Comparison of ENCODE assay signal across 12 cellular contexts in genomic region chr13:98370806-98371553, GRCh38.
DNase-seq lines count a peak whose midpoint lies in the region; ATAC-seq and TF ChIP-seq lines count a peak whose summit lies in the region.
"Had no signal": no experiment of that assay in that cellular context is flagged by ENCODE, and none has a peak within 500 bp of the region (broad histone marks: within the 10 kb centered on the region; RNA-seq: fewer than 3 reads in every experiment).

No MANE protein-coding gene starts in this region.

- TF ChIP-seq CTCF in WTC11 (IDR thresholded peaks at IDR 0.05) (no peak), gastroesophageal sphincter (IDR thresholded peaks at IDR 0.05) (no peak), prostate gland (IDR thresholded peaks at IDR 0.05) (no peak)

- H3K36me3 Mint-ChIP-seq in WTC11 = peaks cover 39% of the 10 kb centered on the region
- H3K36me3 Mint-ChIP-seq: activated naive CD4-positive, alpha-beta T cell treated with anti-CD3 and anti-CD28 coated beads, Interleukin-2, amount 50 U/mL, for 72 hours had no signal

- CTCF ChIA-PET in WTC11 (lab: Charles Lee) = interaction anchor here (0.7 to 2.1 kb wide), 4 partner anchors 21 to 337 kb away, joined by 3 to 8 read pairs (median 7); no protein-coding TSS in a partner anchor

- H3K27ac ChIP-seq in gastroesophageal sphincter (peak overlapping the region in 1 of 4 donors; percentile 46), prostate gland (no peak overlapping the region)

- no peaks in the 10 kb centered on the region for H3K27me3 Mint-ChIP-seq in WTC11 (ENCODE audit: low read depth)

- no peak overlapping the region for H3K4me3 Mint-ChIP-seq in WTC11
- H3K4me3 Mint-ChIP-seq: memory B cell had no signal

- 31% methylated on average over 13 of the region's 16 CpGs; no CpG with 5 or more reads in 1 of the 2 donors for WGBS in gastroesophageal sphincter (ENCODE audit: low coverage in 1 of 2), 2 donors
- 38% methylated on average over 16 of the region's 16 CpGs for WGBS in prostate gland

- H3K4me3 ChIP-seq in gastroesophageal sphincter (no peak overlapping the region), prostate gland (no peak overlapping the region)
- H3K4me3 ChIP-seq: esophagus muscularis mucosa had no signal

- H3K27ac Mint-ChIP-seq in WTC11 = peak overlapping the region; percentile 11; the same call in 1 of the 2 replicates
- H3K27ac Mint-ChIP-seq: memory B cell had no signal

- POLR2A ChIA-PET in WTC11 (lab: Charles Lee) = no interaction called here

- H3K4me1 Mint-ChIP-seq in WTC11 = peaks cover 30% of the 10 kb centered on the region
- H3K4me1 Mint-ChIP-seq: memory B cell had no signal

- peaks cover 0 to 12% of the 10 kb centered on the region in 2 donors for H3K36me3 ChIP-seq in gastroesophageal sphincter
- H3K36me3 ChIP-seq in prostate gland = no peaks in the 10 kb centered on the region

- no peak for TF ChIP-seq EP300 in gastroesophageal sphincter (IDR thresholded peaks at IDR 0.05)

- H3K4me1 ChIP-seq in gastroesophageal sphincter (peaks cover 0 to 14% (median 5%) of the 10 kb centered on the region in 3 donors), prostate gland (replicated peaks) (no peaks in the 10 kb centered on the region)

- no peaks in the 10 kb centered on the region for H3K27me3 ChIP-seq in gastroesophageal sphincter
- H3K27me3 ChIP-seq in prostate gland (replicated peaks; ENCODE audit: insufficient read depth) = no peaks in the 10 kb centered on the region
- H3K27me3 ChIP-seq: esophagus muscularis mucosa had no signal

- H3K9me3 ChIP-seq in gastroesophageal sphincter = peaks cover 0 to 8% (median 0%) of the 10 kb centered on the region in 3 donors
- no peaks in the 10 kb centered on the region for H3K9me3 ChIP-seq in prostate gland

- TF ChIP-seq POLR2A in gastroesophageal sphincter (IDR thresholded peaks at IDR 0.05) (no peak), prostate gland (IDR thresholded peaks at IDR 0.05) (no peak)

- intact Hi-C loops in prostate gland (cut with DNase I) = no loop called here

- ATAC-seq in WTC11 = peak; percentile 23
- peak; percentile 62 for ATAC-seq in gastroesophageal sphincter
- no peak for ATAC-seq in HG02973 (IDR thresholded peaks at IDR 0.05; ENCODE audit: unreplicated experiment)
- ATAC-seq in GM18520 (IDR thresholded peaks at IDR 0.05; ENCODE audit: unreplicated experiment) = no peak
- ATAC-seq in SK-N-SH treated with all-trans-retinoic acid at 6 μM for 48 hours = no peak
- no peak for ATAC-seq in GM21381 (IDR thresholded peaks at IDR 0.05; ENCODE audit: unreplicated experiment)
- ATAC-seq: activated naive CD4-positive, alpha-beta T cell treated with anti-CD3 and anti-CD28 coated beads, Interleukin-2, amount 50 U/mL, for 72 hours had no signal

- H3K9me3 Mint-ChIP-seq in WTC11 = peaks cover 24% of the 10 kb centered on the region
- H3K9me3 Mint-ChIP-seq: memory B cell had no signal

- DNase-seq in DMS79 treated with DMSO at 0.1 percent for 48 hours (lab: John Stamatoyannopoulos, UW) (peak; percentile 92), WTC11 (ENCODE audit: low spot score) (no peak), prostate gland (ENCODE audit: low spot score) (peak; percentile 58)
- DNase-seq: NCI-H1694 had no signal

TF ChIP-seq in WTC11, 78 proteins besides CTCF, POLR2A, EP300 and RAD21 (continues in another document):
- no peak for TF ChIP-seq FOXP1 (CRISPR knock-in tag; IDR thresholded peaks at IDR 0.05; ENCODE audit: borderline replicate concordance)
- no peak for TF ChIP-seq E2F4 (CRISPR knock-in tag; IDR thresholded peaks at IDR 0.05; ENCODE audit: borderline replicate concordance, low read depth)
- TF ChIP-seq ETV6 (CRISPR knock-in tag; IDR thresholded peaks at IDR 0.05) = no peak
- no peak for TF ChIP-seq FOXJ3 (CRISPR knock-in tag; IDR thresholded peaks at IDR 0.05; ENCODE audit: borderline replicate concordance)
- no peak for TF ChIP-seq ZNF121 (CRISPR knock-in tag; IDR thresholded peaks at IDR 0.05)
- no peak for TF ChIP-seq USF2 (CRISPR knock-in tag; IDR thresholded peaks at IDR 0.05)
- TF ChIP-seq, protein P1, sequence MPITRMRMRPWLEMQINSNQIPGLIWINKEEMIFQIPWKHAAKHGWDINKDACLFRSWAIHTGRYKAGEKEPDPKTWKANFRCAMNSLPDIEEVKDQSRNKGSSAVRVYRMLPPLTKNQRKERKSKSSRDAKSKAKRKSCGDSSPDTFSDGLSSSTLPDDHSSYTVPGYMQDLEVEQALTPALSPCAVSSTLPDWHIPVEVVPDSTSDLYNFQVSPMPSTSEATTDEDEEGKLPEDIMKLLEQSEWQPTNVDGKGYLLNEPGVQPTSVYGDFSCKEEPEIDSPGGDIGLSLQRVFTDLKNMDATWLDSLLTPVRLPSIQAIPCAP (CRISPR knock-in tag; IDR thresholded peaks at IDR 0.05) = no peak
- TF ChIP-seq FOXK1 (CRISPR knock-in tag; IDR thresholded peaks at IDR 0.05) = no peak
- no peak for TF ChIP-seq ZNF219 (CRISPR knock-in tag; IDR thresholded peaks at IDR 0.05; ENCODE audit: borderline replicate concordance)

TF ChIP-seq in SK-N-SH treated with all-trans-retinoic acid at 6 μM for 48 hours, 23 proteins besides CTCF, POLR2A, EP300 and RAD21:
- TF ChIP-seq ISL1 (CRISPR knock-in tag; IDR thresholded peaks at IDR 0.05) (no peak), RARB (CRISPR knock-in tag; IDR thresholded peaks at IDR 0.05) (no peak), ZC3H10 (CRISPR knock-in tag; IDR thresholded peaks at IDR 0.05) (no peak), GLIS3 (CRISPR knock-in tag; IDR thresholded peaks at IDR 0.05) (no peak), ZNF8 (CRISPR knock-in tag; IDR thresholded peaks at IDR 0.05) (no peak), ZNF565 (CRISPR knock-in tag; conservative IDR thresholded peaks at IDR 0.05; ENCODE audit: low read depth) (no peak), ESRRG (CRISPR knock-in tag; IDR thresholded peaks at IDR 0.05) (no peak), OSR1 (CRISPR knock-in tag; IDR thresholded peaks at IDR 0.05) (no peak), ZFP3 (CRISPR knock-in tag; IDR thresholded peaks at IDR 0.05) (no peak), TOX (CRISPR knock-in tag; IDR thresholded peaks at IDR 0.05; ENCODE audit: borderline replicate concordance) (no peak), BACH2 (CRISPR knock-in tag; IDR thresholded peaks at IDR 0.05; ENCODE audit: borderline replicate concordance) (no peak), SNAI2 (CRISPR knock-in tag; IDR thresholded peaks at IDR 0.05) (no peak), PPARA (CRISPR knock-in tag; IDR thresholded peaks at IDR 0.05; ENCODE audit: borderline replicate concordance) (no peak), ZNF70 (CRISPR knock-in tag; IDR thresholded peaks at IDR 0.05) (no peak)
- TF ChIP-seq, protein P2, sequence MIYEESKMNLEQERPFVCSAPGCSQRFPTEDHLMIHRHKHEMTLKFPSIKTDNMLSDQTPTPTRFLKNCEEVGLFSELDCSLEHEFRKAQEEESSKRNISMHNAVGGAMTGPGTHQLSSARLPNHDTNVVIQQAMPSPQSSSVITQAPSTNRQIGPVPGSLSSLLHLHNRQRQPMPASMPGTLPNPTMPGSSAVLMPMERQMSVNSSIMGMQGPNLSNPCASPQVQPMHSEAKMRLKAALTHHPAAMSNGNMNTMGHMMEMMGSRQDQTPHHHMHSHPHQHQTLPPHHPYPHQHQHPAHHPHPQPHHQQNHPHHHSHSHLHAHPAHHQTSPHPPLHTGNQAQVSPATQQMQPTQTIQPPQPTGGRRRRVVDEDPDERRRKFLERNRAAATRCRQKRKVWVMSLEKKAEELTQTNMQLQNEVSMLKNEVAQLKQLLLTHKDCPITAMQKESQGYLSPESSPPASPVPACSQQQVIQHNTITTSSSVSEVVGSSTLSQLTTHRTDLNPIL (CRISPR knock-in tag; IDR thresholded peaks at IDR 0.05; ENCODE audit: low read depth) = no peak

Comparison
In these comparisons a context has a peak if more than half of its experiments do, and no peak if none do; other contexts are left out.
1. ATAC-seq: peak in WTC11 (single experiment) and gastroesophageal sphincter (single experiment); none in HG02973 (single experiment), GM18520 (single experiment), SK-N-SH treated with all-trans-retinoic acid at 6 μM for 48 hours (single experiment) and GM21381 (single experiment).